ENCODE assay signal across 1 cellular context in the genomic region with DNA sequence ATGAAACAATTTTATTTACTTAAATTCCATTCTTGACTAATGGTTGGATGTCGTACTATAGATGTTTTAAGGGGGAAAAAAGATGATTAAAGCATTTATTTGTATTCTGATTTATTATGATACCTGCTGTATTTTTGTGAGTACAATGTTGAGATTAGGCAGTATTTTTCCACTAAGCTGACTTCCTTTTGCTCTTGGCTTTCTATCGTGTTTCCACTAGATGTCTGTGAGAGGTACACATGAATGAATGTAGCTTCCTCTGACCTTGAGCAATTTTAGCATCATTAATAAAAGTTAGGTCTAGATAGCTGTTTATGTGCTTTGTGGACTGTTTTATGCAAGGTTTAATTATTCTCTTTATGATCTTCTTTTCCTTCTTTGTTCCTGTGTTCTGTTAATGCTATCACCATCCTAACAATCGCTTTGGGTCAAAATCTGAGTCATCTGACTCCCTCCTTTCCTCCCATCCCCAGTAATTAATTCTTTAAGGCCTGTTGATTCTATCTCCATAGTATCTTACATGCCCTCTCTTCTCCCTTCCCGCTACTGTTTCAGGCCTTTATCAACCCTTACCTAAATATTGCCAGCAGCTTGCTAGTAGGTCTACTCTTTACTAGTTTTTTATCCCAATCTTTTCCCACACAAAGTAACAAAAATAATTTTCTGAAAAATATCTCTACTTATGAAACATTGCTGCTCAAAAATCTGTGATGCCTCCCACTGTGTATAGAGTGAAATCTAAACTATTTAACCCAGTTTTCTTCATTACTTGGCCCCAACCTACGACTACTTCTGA.
A peak's percentile ranks its signal among the peaks of the same experiment; 100 is the strongest.
TF ChIP-seq lines count a peak whose summit lies in the region.

No MANE protein-coding gene starts in this region.

TF ChIP-seq in K562, 482 proteins besides CTCF, POLR2A, EP300 and RAD21 (continued from another document and continues in another):
- TF ChIP-seq DMBX1 (CRISPR knock-in tag; IDR thresholded peaks at IDR 0.05; ENCODE audit: borderline replicate concordance) = peak; percentile 10; the same call in 1 of the 2 replicates
- no peak for TF ChIP-seq HDAC1 (IDR thresholded peaks at IDR 0.05)
- TF ChIP-seq, protein P1, sequence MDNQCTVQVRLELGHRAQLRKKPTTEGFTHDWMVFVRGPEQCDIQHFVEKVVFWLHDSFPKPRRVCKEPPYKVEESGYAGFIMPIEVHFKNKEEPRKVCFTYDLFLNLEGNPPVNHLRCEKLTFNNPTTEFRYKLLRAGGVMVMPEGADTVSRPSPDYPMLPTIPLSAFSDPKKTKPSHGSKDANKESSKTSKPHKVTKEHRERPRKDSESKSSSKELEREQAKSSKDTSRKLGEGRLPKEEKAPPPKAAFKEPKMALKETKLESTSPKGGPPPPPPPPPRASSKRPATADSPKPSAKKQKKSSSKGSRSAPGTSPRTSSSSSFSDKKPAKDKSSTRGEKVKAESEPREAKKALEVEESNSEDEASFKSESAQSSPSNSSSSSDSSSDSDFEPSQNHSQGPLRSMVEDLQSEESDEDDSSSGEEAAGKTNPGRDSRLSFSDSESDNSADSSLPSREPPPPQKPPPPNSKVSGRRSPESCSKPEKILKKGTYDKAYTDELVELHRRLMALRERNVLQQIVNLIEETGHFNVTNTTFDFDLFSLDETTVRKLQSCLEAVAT (IDR thresholded peaks at IDR 0.05) = no peak
- no peak for TF ChIP-seq ZZZ3 (IDR thresholded peaks at IDR 0.05)
- TF ChIP-seq ARID1B (IDR thresholded peaks at IDR 0.05) = peak; percentile 64
- no peak for TF ChIP-seq KLF1 (tag; IDR thresholded peaks at IDR 0.05)
- TF ChIP-seq MEF2D (tag; conservative IDR thresholded peaks at IDR 0.05; ENCODE audit: low read depth) = no peak
- TF ChIP-seq KAT8 (IDR thresholded peaks at IDR 0.05; ENCODE audit: low read depth) = no peak
- no peak for TF ChIP-seq ZNF165 (CRISPR knock-in tag; IDR thresholded peaks at IDR 0.05; ENCODE audit: borderline replicate concordance)
- no peak for TF ChIP-seq SMARCC2 (IDR thresholded peaks at IDR 0.05; ENCODE audit: low read depth)
- no peak for TF ChIP-seq ZKSCAN1 (IDR thresholded peaks at IDR 0.05; ENCODE audit: low read depth, low read length)
- TF ChIP-seq, protein P2, sequence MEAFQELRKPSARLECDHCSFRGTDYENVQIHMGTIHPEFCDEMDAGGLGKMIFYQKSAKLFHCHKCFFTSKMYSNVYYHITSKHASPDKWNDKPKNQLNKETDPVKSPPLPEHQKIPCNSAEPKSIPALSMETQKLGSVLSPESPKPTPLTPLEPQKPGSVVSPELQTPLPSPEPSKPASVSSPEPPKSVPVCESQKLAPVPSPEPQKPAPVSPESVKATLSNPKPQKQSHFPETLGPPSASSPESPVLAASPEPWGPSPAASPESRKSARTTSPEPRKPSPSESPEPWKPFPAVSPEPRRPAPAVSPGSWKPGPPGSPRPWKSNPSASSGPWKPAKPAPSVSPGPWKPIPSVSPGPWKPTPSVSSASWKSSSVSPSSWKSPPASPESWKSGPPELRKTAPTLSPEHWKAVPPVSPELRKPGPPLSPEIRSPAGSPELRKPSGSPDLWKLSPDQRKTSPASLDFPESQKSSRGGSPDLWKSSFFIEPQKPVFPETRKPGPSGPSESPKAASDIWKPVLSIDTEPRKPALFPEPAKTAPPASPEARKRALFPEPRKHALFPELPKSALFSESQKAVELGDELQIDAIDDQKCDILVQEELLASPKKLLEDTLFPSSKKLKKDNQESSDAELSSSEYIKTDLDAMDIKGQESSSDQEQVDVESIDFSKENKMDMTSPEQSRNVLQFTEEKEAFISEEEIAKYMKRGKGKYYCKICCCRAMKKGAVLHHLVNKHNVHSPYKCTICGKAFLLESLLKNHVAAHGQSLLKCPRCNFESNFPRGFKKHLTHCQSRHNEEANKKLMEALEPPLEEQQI (IDR thresholded peaks at IDR 0.05) = no peak; the same call in 1 of the 2 replicates
- TF ChIP-seq, protein P3, sequence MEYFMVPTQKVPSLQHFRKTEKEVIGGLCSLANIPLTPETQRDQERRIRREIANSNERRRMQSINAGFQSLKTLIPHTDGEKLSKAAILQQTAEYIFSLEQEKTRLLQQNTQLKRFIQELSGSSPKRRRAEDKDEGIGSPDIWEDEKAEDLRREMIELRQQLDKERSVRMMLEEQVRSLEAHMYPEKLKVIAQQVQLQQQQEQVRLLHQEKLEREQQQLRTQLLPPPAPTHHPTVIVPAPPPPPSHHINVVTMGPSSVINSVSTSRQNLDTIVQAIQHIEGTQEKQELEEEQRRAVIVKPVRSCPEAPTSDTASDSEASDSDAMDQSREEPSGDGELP (CRISPR knock-in tag; IDR thresholded peaks at IDR 0.05; ENCODE audit: borderline replicate concordance) = no peak
- TF ChIP-seq, protein P4, sequence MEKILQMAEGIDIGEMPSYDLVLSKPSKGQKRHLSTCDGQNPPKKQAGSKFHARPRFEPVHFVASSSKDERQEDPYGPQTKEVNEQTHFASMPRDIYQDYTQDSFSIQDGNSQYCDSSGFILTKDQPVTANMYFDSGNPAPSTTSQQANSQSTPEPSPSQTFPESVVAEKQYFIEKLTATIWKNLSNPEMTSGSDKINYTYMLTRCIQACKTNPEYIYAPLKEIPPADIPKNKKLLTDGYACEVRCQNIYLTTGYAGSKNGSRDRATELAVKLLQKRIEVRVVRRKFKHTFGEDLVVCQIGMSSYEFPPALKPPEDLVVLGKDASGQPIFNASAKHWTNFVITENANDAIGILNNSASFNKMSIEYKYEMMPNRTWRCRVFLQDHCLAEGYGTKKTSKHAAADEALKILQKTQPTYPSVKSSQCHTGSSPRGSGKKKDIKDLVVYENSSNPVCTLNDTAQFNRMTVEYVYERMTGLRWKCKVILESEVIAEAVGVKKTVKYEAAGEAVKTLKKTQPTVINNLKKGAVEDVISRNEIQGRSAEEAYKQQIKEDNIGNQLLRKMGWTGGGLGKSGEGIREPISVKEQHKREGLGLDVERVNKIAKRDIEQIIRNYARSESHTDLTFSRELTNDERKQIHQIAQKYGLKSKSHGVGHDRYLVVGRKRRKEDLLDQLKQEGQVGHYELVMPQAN (IDR thresholded peaks at IDR 0.05; ENCODE audit: borderline replicate concordance) = no peak
- no peak for TF ChIP-seq GTF2F1 (IDR thresholded peaks at IDR 0.05; ENCODE audit: low read depth, low read length)
- peak; percentile 72; the same call in 1 of the 2 replicates for TF ChIP-seq SMARCA4 (IDR thresholded peaks at IDR 0.05)
- TF ChIP-seq, protein P5, sequence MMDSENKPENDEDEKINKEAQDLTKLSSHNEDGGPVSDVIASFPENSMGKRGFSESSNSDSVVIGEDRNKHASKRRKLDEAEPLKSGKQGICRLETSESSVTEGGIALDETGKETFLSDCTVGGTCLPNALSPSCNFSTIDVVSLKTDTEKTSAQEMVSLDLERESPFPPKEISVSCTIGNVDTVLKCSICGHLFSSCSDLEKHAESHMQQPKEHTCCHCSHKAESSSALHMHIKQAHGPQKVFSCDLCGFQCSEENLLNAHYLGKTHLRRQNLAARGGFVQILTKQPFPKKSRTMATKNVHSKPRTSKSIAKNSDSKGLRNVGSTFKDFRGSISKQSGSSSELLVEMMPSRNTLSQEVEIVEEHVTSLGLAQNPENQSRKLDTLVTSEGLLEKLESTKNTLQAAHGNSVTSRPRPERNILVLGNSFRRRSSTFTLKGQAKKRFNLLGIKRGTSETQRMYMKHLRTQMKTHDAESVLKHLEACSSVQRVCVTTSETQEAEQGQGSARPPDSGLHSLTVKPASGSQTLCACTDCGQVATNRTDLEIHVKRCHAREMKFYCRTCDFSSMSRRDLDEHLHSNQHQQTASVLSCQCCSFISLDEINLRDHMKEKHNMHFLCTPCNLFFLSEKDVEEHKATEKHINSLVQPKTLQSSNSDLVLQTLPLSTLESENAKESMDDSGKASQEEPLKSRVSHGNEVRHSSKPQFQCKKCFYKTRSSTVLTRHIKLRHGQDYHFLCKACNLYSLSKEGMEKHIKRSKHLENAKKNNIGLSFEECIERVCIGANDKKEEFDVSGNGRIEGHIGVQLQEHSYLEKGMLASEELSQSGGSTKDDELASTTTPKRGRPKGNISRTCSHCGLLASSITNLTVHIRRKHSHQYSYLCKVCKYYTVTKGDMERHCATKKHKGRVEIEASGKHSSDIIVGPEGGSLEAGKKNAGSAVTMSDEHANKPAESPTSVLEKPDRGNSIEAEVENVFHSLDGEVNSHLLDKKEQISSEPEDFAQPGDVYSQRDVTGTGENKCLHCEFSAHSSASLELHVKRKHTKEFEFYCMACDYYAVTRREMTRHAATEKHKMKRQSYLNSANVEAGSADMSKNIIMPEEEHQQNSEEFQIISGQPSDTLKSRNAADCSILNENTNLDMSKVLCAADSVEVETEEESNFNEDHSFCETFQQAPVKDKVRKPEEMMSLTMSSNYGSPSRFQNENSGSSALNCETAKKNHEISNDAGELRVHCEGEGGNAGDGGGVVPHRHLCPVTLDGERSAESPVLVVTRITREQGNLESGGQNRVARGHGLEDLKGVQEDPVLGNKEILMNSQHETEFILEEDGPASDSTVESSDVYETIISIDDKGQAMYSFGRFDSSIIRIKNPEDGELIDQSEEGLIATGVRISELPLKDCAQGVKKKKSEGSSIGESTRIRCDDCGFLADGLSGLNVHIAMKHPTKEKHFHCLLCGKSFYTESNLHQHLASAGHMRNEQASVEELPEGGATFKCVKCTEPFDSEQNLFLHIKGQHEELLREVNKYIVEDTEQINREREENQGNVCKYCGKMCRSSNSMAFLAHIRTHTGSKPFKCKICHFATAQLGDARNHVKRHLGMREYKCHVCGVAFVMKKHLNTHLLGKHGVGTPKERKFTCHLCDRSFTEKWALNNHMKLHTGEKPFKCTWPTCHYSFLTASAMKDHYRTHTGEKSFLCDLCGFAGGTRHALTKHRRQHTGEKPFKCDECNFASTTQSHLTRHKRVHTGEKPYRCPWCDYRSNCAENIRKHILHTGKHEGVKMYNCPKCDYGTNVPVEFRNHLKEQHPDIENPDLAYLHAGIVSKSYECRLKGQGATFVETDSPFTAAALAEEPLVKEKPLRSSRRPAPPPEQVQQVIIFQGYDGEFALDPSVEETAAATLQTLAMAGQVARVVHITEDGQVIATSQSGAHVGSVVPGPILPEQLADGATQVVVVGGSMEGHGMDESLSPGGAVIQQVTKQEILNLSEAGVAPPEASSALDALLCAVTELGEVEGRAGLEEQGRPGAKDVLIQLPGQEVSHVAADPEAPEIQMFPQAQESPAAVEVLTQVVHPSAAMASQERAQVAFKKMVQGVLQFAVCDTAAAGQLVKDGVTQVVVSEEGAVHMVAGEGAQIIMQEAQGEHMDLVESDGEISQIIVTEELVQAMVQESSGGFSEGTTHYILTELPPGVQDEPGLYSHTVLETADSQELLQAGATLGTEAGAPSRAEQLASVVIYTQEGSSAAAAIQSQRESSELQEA (IDR thresholded peaks at IDR 0.05; ENCODE audit: low read depth) = no peak
- TF ChIP-seq THRAP3 (IDR thresholded peaks at IDR 0.05; ENCODE audit: borderline replicate concordance) = no peak
- TF ChIP-seq KDM1A (IDR thresholded peaks at IDR 0.05) = peak in 1 of 2 experiments; percentile 15; a peak in 1 of 4 replicates
- peak; percentile 58; the same call in 1 of the 2 replicates for TF ChIP-seq ZNF584 (CRISPR knock-in tag; IDR thresholded peaks at IDR 0.05; ENCODE audit: low read depth)
- TF ChIP-seq HMG20A (CRISPR knock-in tag; conservative IDR thresholded peaks at IDR 0.05) = no peak
- TF ChIP-seq, protein P6, sequence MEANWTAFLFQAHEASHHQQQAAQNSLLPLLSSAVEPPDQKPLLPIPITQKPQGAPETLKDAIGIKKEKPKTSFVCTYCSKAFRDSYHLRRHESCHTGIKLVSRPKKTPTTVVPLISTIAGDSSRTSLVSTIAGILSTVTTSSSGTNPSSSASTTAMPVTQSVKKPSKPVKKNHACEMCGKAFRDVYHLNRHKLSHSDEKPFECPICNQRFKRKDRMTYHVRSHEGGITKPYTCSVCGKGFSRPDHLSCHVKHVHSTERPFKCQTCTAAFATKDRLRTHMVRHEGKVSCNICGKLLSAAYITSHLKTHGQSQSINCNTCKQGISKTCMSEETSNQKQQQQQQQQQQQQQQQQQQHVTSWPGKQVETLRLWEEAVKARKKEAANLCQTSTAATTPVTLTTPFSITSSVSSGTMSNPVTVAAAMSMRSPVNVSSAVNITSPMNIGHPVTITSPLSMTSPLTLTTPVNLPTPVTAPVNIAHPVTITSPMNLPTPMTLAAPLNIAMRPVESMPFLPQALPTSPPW (CRISPR knock-in tag; IDR thresholded peaks at IDR 0.05) = peak; percentile 21; the same call in 1 of the 2 replicates
- no peak for TF ChIP-seq DDX20 (tag; IDR thresholded peaks at IDR 0.05; ENCODE audit: low read depth)
- no peak for TF ChIP-seq ZFP36 (IDR thresholded peaks at IDR 0.05; ENCODE audit: low read depth, low read length, partially characterized antibody)
- TF ChIP-seq ZNF175 (CRISPR knock-in tag; IDR thresholded peaks at IDR 0.05; ENCODE audit: low read depth) = no peak
- TF ChIP-seq ZNF146 (CRISPR knock-in tag; IDR thresholded peaks at IDR 0.05; ENCODE audit: unreplicated experiment) = no peak
- 0 out of 2 replicates have a peak, but pooled peaks have one; percentile 10 for TF ChIP-seq RFX1 (IDR thresholded peaks at IDR 0.05)
- TF ChIP-seq, protein P7, sequence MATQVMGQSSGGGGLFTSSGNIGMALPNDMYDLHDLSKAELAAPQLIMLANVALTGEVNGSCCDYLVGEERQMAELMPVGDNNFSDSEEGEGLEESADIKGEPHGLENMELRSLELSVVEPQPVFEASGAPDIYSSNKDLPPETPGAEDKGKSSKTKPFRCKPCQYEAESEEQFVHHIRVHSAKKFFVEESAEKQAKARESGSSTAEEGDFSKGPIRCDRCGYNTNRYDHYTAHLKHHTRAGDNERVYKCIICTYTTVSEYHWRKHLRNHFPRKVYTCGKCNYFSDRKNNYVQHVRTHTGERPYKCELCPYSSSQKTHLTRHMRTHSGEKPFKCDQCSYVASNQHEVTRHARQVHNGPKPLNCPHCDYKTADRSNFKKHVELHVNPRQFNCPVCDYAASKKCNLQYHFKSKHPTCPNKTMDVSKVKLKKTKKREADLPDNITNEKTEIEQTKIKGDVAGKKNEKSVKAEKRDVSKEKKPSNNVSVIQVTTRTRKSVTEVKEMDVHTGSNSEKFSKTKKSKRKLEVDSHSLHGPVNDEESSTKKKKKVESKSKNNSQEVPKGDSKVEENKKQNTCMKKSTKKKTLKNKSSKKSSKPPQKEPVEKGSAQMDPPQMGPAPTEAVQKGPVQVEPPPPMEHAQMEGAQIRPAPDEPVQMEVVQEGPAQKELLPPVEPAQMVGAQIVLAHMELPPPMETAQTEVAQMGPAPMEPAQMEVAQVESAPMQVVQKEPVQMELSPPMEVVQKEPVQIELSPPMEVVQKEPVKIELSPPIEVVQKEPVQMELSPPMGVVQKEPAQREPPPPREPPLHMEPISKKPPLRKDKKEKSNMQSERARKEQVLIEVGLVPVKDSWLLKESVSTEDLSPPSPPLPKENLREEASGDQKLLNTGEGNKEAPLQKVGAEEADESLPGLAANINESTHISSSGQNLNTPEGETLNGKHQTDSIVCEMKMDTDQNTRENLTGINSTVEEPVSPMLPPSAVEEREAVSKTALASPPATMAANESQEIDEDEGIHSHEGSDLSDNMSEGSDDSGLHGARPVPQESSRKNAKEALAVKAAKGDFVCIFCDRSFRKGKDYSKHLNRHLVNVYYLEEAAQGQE (CRISPR knock-in tag; IDR thresholded peaks at IDR 0.05; ENCODE audit: low read depth) = no peak
- peak; percentile 45; the same call in 1 of the 2 replicates for TF ChIP-seq ZNF23 (CRISPR knock-in tag; IDR thresholded peaks at IDR 0.05)
- no peak for TF ChIP-seq RUNX1 (IDR thresholded peaks at IDR 0.05; ENCODE audit: low read depth)
- TF ChIP-seq, protein P8, sequence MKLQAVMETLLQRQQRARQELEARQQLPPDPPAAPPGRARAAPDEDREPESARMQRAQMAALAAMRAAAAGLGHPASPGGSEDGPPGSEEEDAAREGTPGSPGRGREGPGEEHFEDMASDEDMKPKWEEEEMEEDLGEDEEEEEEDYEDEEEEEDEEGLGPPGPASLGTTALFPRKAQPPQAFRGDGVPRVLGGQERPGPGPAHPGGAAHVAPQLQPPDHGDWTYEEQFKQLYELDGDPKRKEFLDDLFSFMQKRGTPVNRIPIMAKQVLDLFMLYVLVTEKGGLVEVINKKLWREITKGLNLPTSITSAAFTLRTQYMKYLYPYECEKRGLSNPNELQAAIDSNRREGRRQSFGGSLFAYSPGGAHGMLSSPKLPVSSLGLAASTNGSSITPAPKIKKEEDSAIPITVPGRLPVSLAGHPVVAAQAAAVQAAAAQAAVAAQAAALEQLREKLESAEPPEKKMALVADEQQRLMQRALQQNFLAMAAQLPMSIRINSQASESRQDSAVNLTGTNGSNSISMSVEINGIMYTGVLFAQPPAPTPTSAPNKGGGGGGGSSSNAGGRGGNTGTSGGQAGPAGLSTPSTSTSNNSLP (IDR thresholded peaks at IDR 0.05; ENCODE audit: borderline replicate concordance, low read depth, low read length) = no peak
